In the genomic region with DNA sequence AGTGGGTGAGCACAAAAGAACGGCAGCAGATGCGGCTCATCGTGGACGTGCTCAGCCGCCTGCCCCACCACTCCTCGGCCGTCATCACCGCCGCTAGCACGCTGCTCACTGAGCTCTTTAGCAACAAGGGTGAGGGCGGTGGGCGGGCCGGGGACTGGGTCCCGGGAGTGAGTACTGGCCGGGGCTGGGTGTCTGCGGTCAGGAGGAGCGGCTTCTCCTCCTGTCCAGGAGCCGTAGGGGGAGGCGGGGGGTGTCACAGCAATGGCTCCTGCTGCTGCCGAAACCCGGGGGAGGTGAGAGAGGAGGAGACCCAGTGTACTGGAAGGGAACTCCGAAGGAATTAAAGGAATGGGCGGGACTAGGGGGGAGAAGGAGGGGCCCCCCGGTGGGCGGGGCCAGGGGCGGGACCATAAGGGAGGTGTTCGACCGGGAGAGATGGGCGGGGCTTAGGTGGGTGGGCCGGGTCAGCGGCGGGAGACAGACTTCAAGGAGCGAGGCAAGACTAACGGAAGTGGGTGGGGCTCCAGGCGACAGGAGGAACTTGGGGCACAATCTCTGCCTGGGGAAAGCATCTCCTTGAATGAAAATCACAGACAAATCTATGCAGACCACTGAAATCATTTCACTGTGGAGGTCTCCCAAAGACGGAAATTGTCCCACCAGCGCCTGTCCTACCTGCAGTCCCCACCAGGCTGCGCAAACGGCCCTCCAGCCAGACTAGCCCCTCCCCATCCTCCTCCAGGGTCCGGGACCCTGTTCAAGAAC, we compare ENCODE assay signal across 8 cellular contexts. TPM values are rescaled to one million over a fixed set of nuclear protein-coding genes. Genes with fewer than 3 reads are reported as not detected.
DNase-seq lines count a peak whose midpoint lies in the region; ATAC-seq and FAIRE-seq lines count a peak whose summit lies in the region.

No MANE protein-coding gene starts in this region.

- WGBS in mesodermal cell (ENCODE audit: insufficient coverage in 2 of 2), 2 experiments = 0% methylated on average over 14 to 31 of the region's 40 CpGs

- H3K4me3 ChIP-seq in endocrine pancreas (ENCODE audit: control insufficient read depth, insufficient read depth, low read length) (peak overlapping the region; percentile 1), mesodermal cell (ENCODE audit: extremely low read depth, insufficient read depth, low read length, poor library complexity, severe bottlenecking) (peak overlapping the region; percentile 60)

- H3K4me1 ChIP-seq in endocrine pancreas (ENCODE audit: control insufficient read depth, insufficient read depth, low read length) (no peaks in the 10 kb centered on the region), mesodermal cell (ENCODE audit: control insufficient read depth, insufficient read depth, low read length, poor library complexity, severe bottlenecking) (peaks cover 18% of the 10 kb centered on the region)

- ATAC-seq in GM19035 (IDR thresholded peaks at IDR 0.05; ENCODE audit: unreplicated experiment) = peak; percentile 73

- no peaks in the 10 kb centered on the region for H3K27me3 ChIP-seq in endocrine pancreas (ENCODE audit: control insufficient read depth, insufficient read depth, low read length)

- peak overlapping the region; percentile 63 for H3K9ac ChIP-seq in endocrine pancreas (ENCODE audit: control insufficient read depth, insufficient read depth, low read length)

- H3K36me3 ChIP-seq in endocrine pancreas (ENCODE audit: control insufficient read depth, insufficient read depth, low read length) (no peaks in the 10 kb centered on the region), mesodermal cell (ENCODE audit: control insufficient read depth, insufficient read depth, low read length) (peaks cover 9% of the 10 kb centered on the region)

- peak; percentile 97 for FAIRE-seq in HTR-8/SVneo (lab: Jason Lieb, UNC)

- no peak overlapping the region for H3K27ac ChIP-seq in mesodermal cell (ENCODE audit: low read depth, low read length, severe bottlenecking)

- peak; percentile 98 for DNase-seq in AG08396 (ENCODE audit: low spot score)
- DNase-seq in HTR-8/SVneo (ENCODE audit: insufficient read length, low spot score) = peak; percentile 98
- peak; percentile 96 for DNase-seq in NOMO-1 treated with DMSO at 0.1 percent for 48 hours (lab: John Stamatoyannopoulos, UW; ENCODE audit: unreplicated experiment)
- peak; percentile 95 to 97 for DNase-seq in activated CD8-positive, alpha-beta memory T cell treated with anti-CD3 and anti-CD28 coated beads for 4 hours (ENCODE audit: low read depth in 2 of 2)
- peak; percentile 90 for DNase-seq in stimulated activated CD8-positive, alpha-beta memory T cell treated with anti-CD3 and anti-CD28 coated beads, Interleukin-12 subunit alpha, Interleukin-12 subunit beta, amount 100 ng/mL, for 4 hours (ENCODE audit: low read depth)

- H3K9me3 ChIP-seq in endocrine pancreas (ENCODE audit: control insufficient read depth, low read length) (no peaks in the 10 kb centered on the region), mesodermal cell (ENCODE audit: control insufficient read depth, low read length) (no peaks in the 10 kb centered on the region)

RNA-seq across cellular contexts. Expression of gene NAGS, which starts 2.3 kb away (rescaled TPM):
- polyA plus RNA-seq in mesodermal cell (2013, experiment 1 of 2) = 1.4 TPM
- 1.2 TPM for polyA plus RNA-seq in mesodermal cell (2013, experiment 2 of 2)

RNA-seq across cellular contexts. Expression of gene TMEM101, which starts 8.0 kb away (rescaled TPM):
- polyA plus RNA-seq in mesodermal cell (2013, experiment 1 of 2) = 31.5 TPM
- 29.6 TPM for polyA plus RNA-seq in mesodermal cell (2013, experiment 2 of 2)

RNA-seq across cellular contexts. Expression of gene PYY, which starts 53.0 kb away (rescaled TPM):
- not detected for polyA plus RNA-seq in mesodermal cell (2013, experiment 1 of 2)
- polyA plus RNA-seq in mesodermal cell (2013, experiment 2 of 2) = not detected

RNA-seq across cellular contexts. Expression of gene LSM12, which starts 59.7 kb away (rescaled TPM):
- 56.3 TPM for polyA plus RNA-seq in mesodermal cell (2013, experiment 1 of 2)
- polyA plus RNA-seq in mesodermal cell (2013, experiment 2 of 2) = 60.4 TPM
